In genomic region chr1:150561830-150562367, GRCh38 we compare ENCODE assay signal across 1 cellular context.
TF ChIP-seq lines count a peak whose summit lies in the region.

No MANE protein-coding gene starts in this region.

TF ChIP-seq in HepG2, 621 proteins besides CTCF, POLR2A, EP300 and RAD21 (continued from another document and continues in another):
- TF ChIP-seq, protein P1, sequence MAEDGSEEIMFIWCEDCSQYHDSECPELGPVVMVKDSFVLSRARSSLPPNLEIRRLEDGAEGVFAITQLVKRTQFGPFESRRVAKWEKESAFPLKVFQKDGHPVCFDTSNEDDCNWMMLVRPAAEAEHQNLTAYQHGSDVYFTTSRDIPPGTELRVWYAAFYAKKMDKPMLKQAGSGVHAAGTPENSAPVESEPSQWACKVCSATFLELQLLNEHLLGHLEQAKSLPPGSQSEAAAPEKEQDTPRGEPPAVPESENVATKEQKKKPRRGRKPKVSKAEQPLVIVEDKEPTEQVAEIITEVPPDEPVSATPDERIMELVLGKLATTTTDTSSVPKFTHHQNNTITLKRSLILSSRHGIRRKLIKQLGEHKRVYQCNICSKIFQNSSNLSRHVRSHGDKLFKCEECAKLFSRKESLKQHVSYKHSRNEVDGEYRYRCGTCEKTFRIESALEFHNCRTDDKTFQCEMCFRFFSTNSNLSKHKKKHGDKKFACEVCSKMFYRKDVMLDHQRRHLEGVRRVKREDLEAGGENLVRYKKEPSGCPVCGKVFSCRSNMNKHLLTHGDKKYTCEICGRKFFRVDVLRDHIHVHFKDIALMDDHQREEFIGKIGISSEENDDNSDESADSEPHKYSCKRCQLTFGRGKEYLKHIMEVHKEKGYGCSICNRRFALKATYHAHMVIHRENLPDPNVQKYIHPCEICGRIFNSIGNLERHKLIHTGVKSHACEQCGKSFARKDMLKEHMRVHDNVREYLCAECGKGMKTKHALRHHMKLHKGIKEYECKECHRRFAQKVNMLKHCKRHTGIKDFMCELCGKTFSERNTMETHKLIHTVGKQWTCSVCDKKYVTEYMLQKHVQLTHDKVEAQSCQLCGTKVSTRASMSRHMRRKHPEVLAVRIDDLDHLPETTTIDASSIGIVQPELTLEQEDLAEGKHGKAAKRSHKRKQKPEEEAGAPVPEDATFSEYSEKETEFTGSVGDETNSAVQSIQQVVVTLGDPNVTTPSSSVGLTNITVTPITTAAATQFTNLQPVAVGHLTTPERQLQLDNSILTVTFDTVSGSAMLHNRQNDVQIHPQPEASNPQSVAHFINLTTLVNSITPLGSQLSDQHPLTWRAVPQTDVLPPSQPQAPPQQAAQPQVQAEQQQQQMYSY (CRISPR knock-in tag; IDR thresholded peaks at IDR 0.05) = no peak
- 0 out of 2 replicates have a peak, but pooled peaks have one; percentile 15 for TF ChIP-seq ZNF652 (CRISPR knock-in tag; IDR thresholded peaks at IDR 0.05; ENCODE audit: borderline replicate concordance, low read depth)
- peak; percentile 55; the same call in 1 of the 2 replicates for TF ChIP-seq REPIN1 (CRISPR knock-in tag; IDR thresholded peaks at IDR 0.05; ENCODE audit: borderline replicate concordance, low read depth)
- TF ChIP-seq MXI1 (IDR thresholded peaks at IDR 0.05; ENCODE audit: borderline replicate concordance, low read depth, low read length) = peak; percentile 36; the same call in 1 of the 3 replicates
- TF ChIP-seq AKAP8 (CRISPR knock-in tag; IDR thresholded peaks at IDR 0.05) = peak; percentile 58; the same call in 1 of the 2 replicates
- peak; percentile 33; the same call in 1 of the 2 replicates for TF ChIP-seq CBX5 (CRISPR knock-in tag; IDR thresholded peaks at IDR 0.05; ENCODE audit: borderline replicate concordance)
- TF ChIP-seq, protein P2, sequence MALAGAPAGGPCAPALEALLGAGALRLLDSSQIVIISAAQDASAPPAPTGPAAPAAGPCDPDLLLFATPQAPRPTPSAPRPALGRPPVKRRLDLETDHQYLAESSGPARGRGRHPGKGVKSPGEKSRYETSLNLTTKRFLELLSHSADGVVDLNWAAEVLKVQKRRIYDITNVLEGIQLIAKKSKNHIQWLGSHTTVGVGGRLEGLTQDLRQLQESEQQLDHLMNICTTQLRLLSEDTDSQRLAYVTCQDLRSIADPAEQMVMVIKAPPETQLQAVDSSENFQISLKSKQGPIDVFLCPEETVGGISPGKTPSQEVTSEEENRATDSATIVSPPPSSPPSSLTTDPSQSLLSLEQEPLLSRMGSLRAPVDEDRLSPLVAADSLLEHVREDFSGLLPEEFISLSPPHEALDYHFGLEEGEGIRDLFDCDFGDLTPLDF (CRISPR knock-in tag; IDR thresholded peaks at IDR 0.05) = no peak
- no peak for TF ChIP-seq MTERF4 (CRISPR knock-in tag; IDR thresholded peaks at IDR 0.05)
- TF ChIP-seq CAMTA2 (CRISPR knock-in tag; IDR thresholded peaks at IDR 0.05; ENCODE audit: borderline replicate concordance) = no peak
- no peak for TF ChIP-seq SETDB1 (CRISPR knock-in tag; IDR thresholded peaks at IDR 0.05; ENCODE audit: borderline replicate concordance)
- no peak; the same call in none of the 2 replicates for TF ChIP-seq KMT2B (CRISPR knock-in tag; IDR thresholded peaks at IDR 0.05)
- no peak for TF ChIP-seq HNRNPLL (IDR thresholded peaks at IDR 0.05; ENCODE audit: low read depth, low read length, poor library complexity, severe bottlenecking)
- no peak for TF ChIP-seq GLMP (CRISPR knock-in tag; IDR thresholded peaks at IDR 0.05; ENCODE audit: borderline replicate concordance)
- TF ChIP-seq RFX1 (IDR thresholded peaks at IDR 0.05) = no peak
- peak; percentile 33 for TF ChIP-seq AGO1 (IDR thresholded peaks at IDR 0.05; ENCODE audit: low read depth, low read length, poor library complexity, severe bottlenecking)
- TF ChIP-seq FOXP1 (IDR thresholded peaks at IDR 0.05) = no peak
- 0 out of 2 replicates have a peak, but pooled peaks have one; percentile 14 for TF ChIP-seq FOXP1 (CRISPR knock-in tag; IDR thresholded peaks at IDR 0.05)
- no peak for TF ChIP-seq FOXJ3 (CRISPR knock-in tag; IDR thresholded peaks at IDR 0.05; ENCODE audit: borderline replicate concordance)
- TF ChIP-seq, protein P3, sequence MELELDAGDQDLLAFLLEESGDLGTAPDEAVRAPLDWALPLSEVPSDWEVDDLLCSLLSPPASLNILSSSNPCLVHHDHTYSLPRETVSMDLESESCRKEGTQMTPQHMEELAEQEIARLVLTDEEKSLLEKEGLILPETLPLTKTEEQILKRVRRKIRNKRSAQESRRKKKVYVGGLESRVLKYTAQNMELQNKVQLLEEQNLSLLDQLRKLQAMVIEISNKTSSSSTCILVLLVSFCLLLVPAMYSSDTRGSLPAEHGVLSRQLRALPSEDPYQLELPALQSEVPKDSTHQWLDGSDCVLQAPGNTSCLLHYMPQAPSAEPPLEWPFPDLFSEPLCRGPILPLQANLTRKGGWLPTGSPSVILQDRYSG (CRISPR knock-in tag; IDR thresholded peaks at IDR 0.05) = no peak
- no peak for TF ChIP-seq EED (CRISPR knock-in tag; IDR thresholded peaks at IDR 0.05)
- TF ChIP-seq ZNF225 (CRISPR knock-in tag; IDR thresholded peaks at IDR 0.05) = no peak
- TF ChIP-seq ZSCAN31 (CRISPR knock-in tag; IDR thresholded peaks at IDR 0.05; ENCODE audit: low read depth) = no peak
- TF ChIP-seq ZNF569 (CRISPR knock-in tag; IDR thresholded peaks at IDR 0.05; ENCODE audit: borderline replicate concordance) = no peak
- TF ChIP-seq BCL6 (CRISPR knock-in tag; IDR thresholded peaks at IDR 0.05) = peak; percentile 97
- no peak for TF ChIP-seq JUND (CRISPR knock-in tag; IDR thresholded peaks at IDR 0.05)
- no peak for TF ChIP-seq ZNF629 (CRISPR knock-in tag; conservative IDR thresholded peaks at IDR 0.05)
- TF ChIP-seq ZNF709 (CRISPR knock-in tag; IDR thresholded peaks at IDR 0.05) = no peak
- no peak for TF ChIP-seq ZNF207 (IDR thresholded peaks at IDR 0.05; ENCODE audit: borderline replicate concordance)
- TF ChIP-seq, protein P4, sequence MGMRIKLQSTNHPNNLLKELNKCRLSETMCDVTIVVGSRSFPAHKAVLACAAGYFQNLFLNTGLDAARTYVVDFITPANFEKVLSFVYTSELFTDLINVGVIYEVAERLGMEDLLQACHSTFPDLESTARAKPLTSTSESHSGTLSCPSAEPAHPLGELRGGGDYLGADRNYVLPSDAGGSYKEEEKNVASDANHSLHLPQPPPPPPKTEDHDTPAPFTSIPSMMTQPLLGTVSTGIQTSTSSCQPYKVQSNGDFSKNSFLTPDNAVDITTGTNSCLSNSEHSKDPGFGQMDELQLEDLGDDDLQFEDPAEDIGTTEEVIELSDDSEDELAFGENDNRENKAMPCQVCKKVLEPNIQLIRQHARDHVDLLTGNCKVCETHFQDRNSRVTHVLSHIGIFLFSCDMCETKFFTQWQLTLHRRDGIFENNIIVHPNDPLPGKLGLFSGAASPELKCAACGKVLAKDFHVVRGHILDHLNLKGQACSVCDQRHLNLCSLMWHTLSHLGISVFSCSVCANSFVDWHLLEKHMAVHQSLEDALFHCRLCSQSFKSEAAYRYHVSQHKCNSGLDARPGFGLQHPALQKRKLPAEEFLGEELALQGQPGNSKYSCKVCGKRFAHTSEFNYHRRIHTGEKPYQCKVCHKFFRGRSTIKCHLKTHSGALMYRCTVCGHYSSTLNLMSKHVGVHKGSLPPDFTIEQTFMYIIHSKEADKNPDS (CRISPR knock-in tag; IDR thresholded peaks at IDR 0.05) = no peak
- TF ChIP-seq ZNF7 (CRISPR knock-in tag; IDR thresholded peaks at IDR 0.05) = no peak
- TF ChIP-seq SKI (IDR thresholded peaks at IDR 0.05; ENCODE audit: partially characterized antibody) = no peak
- TF ChIP-seq ZNF234 (CRISPR knock-in tag; conservative IDR thresholded peaks at IDR 0.05) = no peak
- no peak for TF ChIP-seq THAP7 (CRISPR knock-in tag; IDR thresholded peaks at IDR 0.05)
- TF ChIP-seq ZNF264 (CRISPR knock-in tag; IDR thresholded peaks at IDR 0.05) = no peak
- no peak for TF ChIP-seq ZNF260 (CRISPR knock-in tag; IDR thresholded peaks at IDR 0.05; ENCODE audit: borderline replicate concordance, low read depth)
- TF ChIP-seq NR1H2 (CRISPR knock-in tag; IDR thresholded peaks at IDR 0.05; ENCODE audit: borderline replicate concordance, low read depth) = no peak
- TF ChIP-seq SATB2 (CRISPR knock-in tag; IDR thresholded peaks at IDR 0.05) = no peak
- 0 out of 2 replicates have a peak, but pooled peaks have one; percentile 32 for TF ChIP-seq FOXA3 (CRISPR knock-in tag; IDR thresholded peaks at IDR 0.05)
- TF ChIP-seq SPEN (CRISPR knock-in tag; IDR thresholded peaks at IDR 0.05; ENCODE audit: low read depth) = no peak; the same call in 1 of the 2 replicates
- no peak for TF ChIP-seq KAT7 (CRISPR knock-in tag; IDR thresholded peaks at IDR 0.05; ENCODE audit: borderline replicate concordance)
- 0 out of 4 replicates have a peak, but pooled peaks of 1 of the 2 experiments have one; percentile 4 for TF ChIP-seq NR2F1 (CRISPR knock-in tag; IDR thresholded peaks at IDR 0.05)
- TF ChIP-seq, protein P5, sequence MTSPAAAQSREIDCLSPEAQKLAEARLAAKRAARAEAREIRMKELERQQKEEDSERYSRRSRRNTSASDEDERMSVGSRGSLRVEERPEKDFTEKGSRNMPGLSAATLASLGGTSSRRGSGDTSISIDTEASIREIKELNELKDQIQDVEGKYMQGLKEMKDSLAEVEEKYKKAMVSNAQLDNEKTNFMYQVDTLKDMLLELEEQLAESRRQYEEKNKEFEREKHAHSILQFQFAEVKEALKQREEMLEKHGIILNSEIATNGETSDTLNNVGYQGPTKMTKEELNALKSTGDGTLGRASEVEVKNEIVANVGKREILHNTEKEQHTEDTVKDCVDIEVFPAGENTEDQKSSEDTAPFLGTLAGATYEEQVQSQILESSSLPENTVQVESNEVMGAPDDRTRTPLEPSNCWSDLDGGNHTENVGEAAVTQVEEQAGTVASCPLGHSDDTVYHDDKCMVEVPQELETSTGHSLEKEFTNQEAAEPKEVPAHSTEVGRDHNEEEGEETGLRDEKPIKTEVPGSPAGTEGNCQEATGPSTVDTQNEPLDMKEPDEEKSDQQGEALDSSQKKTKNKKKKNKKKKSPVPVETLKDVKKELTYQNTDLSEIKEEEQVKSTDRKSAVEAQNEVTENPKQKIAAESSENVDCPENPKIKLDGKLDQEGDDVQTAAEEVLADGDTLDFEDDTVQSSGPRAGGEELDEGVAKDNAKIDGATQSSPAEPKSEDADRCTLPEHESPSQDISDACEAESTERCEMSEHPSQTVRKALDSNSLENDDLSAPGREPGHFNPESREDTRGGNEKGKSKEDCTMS (CRISPR knock-in tag; conservative IDR thresholded peaks at IDR 0.05) = no peak
- TF ChIP-seq ZNF672 (CRISPR knock-in tag; IDR thresholded peaks at IDR 0.05) = no peak
- TF ChIP-seq, protein P6, sequence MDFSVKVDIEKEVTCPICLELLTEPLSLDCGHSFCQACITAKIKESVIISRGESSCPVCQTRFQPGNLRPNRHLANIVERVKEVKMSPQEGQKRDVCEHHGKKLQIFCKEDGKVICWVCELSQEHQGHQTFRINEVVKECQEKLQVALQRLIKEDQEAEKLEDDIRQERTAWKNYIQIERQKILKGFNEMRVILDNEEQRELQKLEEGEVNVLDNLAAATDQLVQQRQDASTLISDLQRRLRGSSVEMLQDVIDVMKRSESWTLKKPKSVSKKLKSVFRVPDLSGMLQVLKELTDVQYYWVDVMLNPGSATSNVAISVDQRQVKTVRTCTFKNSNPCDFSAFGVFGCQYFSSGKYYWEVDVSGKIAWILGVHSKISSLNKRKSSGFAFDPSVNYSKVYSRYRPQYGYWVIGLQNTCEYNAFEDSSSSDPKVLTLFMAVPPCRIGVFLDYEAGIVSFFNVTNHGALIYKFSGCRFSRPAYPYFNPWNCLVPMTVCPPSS (IDR thresholded peaks at IDR 0.05) = no peak
- no peak for TF ChIP-seq ZNF781 (CRISPR knock-in tag; IDR thresholded peaks at IDR 0.05; ENCODE audit: borderline replicate concordance, not compliant biosample characterization)
- peak; percentile 60; the same call in 1 of the 2 replicates for TF ChIP-seq ZFX (CRISPR knock-in tag; IDR thresholded peaks at IDR 0.05; ENCODE audit: low read depth)
- TF ChIP-seq SCMH1 (CRISPR knock-in tag; IDR thresholded peaks at IDR 0.05; ENCODE audit: borderline replicate concordance) = no peak
- no peak for TF ChIP-seq ZNF274 (CRISPR knock-in tag; IDR thresholded peaks at IDR 0.05)
